In the genomic region with DNA sequence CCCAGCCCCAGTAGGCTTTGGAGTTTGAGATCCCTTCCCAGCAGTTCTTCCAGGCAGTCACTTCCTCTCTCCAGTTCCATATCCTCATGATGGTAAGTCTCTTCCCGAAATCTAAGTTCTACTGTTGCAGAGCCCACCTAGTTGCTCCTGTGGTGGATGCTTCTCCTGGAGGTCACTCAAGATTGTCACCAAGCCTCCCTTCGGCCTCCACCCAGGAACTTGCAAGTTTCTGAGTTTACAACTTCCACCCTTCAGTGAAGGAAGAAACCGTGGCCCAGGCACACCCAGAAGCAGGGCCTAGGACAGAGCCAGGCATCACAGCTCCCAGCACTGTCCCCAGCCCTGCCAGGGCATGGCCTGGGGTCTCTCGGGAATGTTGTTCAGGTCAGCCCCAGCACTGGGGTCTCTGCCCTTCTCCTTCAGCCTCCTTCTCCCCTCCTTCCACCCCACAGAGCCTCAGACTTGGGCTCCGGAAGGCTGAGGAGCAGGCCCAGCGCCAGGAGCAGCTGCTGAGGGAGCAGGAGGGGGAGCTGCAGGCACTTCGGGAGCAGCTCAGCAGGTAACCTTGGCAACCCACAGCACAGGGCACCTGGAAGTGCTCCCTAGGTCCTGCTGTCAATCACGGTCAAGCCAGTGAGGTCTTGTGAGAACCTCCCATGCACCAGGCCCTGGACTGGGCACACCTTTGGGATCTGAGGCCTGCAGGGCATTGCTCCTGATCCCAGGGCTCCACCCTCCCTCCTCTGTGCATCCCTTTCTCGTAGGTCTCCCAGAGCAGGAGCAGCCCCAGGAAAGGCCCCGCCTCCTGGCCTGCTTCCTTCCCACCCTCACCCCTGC, we compare ENCODE assay signal across 15 cellular contexts. TPM values are rescaled to one million over a fixed set of nuclear protein-coding genes. Genes with fewer than 3 reads are reported as not detected.
DNase-seq lines count a peak whose midpoint lies in the region; TF ChIP-seq lines count a peak whose summit lies in the region.
"Had no signal": no experiment of that assay in that cellular context is flagged by ENCODE, and none has a peak within 500 bp of the region (broad histone marks: within the 10 kb centered on the region; RNA-seq: fewer than 3 reads in every experiment).

No MANE protein-coding gene starts in this region.

- H3K36me3 Mint-ChIP-seq in endodermal cell (ENCODE audit: low read depth) = no peaks in the 10 kb centered on the region

- CTCF ChIA-PET in HEK293T (lab: Yijun Ruan, JAX) = no interaction called here

- TF ChIP-seq CTCF in endodermal cell (conservative IDR thresholded peaks at IDR 0.05) (no peak), sigmoid colon (IDR thresholded peaks at IDR 0.05) (no peak)

- H3K27ac Mint-ChIP-seq in endodermal cell = no peak overlapping the region

- H3K36me3 ChIP-seq in endodermal cell (ENCODE audit: control insufficient read depth, insufficient read depth, low read length) (no peaks in the 10 kb centered on the region), sigmoid colon (no peaks in the 10 kb centered on the region)

- H3K27me3 Mint-ChIP-seq in endodermal cell (ENCODE audit: insufficient read depth) = peaks cover 15% of the 10 kb centered on the region

- no peak overlapping the region for H3K4me3 ChIP-seq in endodermal cell (ENCODE audit: low read length)
- no peak overlapping the region for H3K4me3 ChIP-seq in sigmoid colon

- TF ChIP-seq EP300 in sigmoid colon (IDR thresholded peaks at IDR 0.05) = no peak

- H3K9me3 ChIP-seq in endodermal cell (ENCODE audit: control insufficient read depth, low read length) = no peaks in the 10 kb centered on the region
- no peaks in the 10 kb centered on the region for H3K9me3 ChIP-seq in sigmoid colon
- H3K9me3 ChIP-seq: Caco-2 had no signal

- no peaks in the 10 kb centered on the region for H3K9me3 Mint-ChIP-seq in endodermal cell

- intact Hi-C loops in sigmoid colon (cut with DNase I) = no loop called here

- WGBS in endodermal cell (ENCODE audit: insufficient coverage in 1 of 2, insufficient read length in 1 of 2), 2 experiments = 86 to 90% methylated on average over 2 to 10 of the region's 10 CpGs
- WGBS in sigmoid colon, 2 donors = 73 to 82% methylated on average over 10 of the region's 10 CpGs

- H3K9ac ChIP-seq in endodermal cell (ENCODE audit: extremely low read depth, low read length, poor library complexity, severe bottlenecking) = no peak overlapping the region

- H3K4me3 Mint-ChIP-seq in endodermal cell = no peak overlapping the region

- H3K4me1 ChIP-seq in endodermal cell (ENCODE audit: control insufficient read depth, insufficient read depth, low read length) = no peaks in the 10 kb centered on the region
- no peaks in the 10 kb centered on the region for H3K4me1 ChIP-seq in sigmoid colon
- H3K4me1 ChIP-seq: Caco-2 had no signal

- DNase-seq in NCI-H748 (lab: John Stamatoyannopoulos, UW; ENCODE audit: unreplicated experiment) (peak; percentile 27), NCI-H748 treated with DMSO at 0.1 percent for 48 hours (lab: John Stamatoyannopoulos, UW) (no peak), HEK293T (ENCODE audit: extremely low spot score) (no peak), endodermal cell (peak; percentile 71), mesenteric fat pad (ENCODE audit: low spot score) (peak; percentile 71), sigmoid colon (no peak), NCI-H226 (no peak)
- DNase-seq: Caco-2, GF-D8, NCI-H187, NCI-H510A treated with DMSO at 0.1 percent for 48 hours, PC-3 had no signal

- H3K27me3 ChIP-seq in endodermal cell (ENCODE audit: control insufficient read depth, insufficient read depth, low read length, poor library complexity, severe bottlenecking) = no peaks in the 10 kb centered on the region
- no peaks in the 10 kb centered on the region for H3K27me3 ChIP-seq in sigmoid colon

- no peak overlapping the region for H3K27ac ChIP-seq in endodermal cell (ENCODE audit: low read depth, low read length)
- no peak overlapping the region for H3K27ac ChIP-seq in sigmoid colon

- peaks cover 7% of the 10 kb centered on the region for H3K4me1 Mint-ChIP-seq in endodermal cell

- no peak for TF ChIP-seq POLR2A in sigmoid colon (IDR thresholded peaks at IDR 0.05)

- POLR2A ChIA-PET in HEK293T (lab: Yijun Ruan, JAX) = no interaction called here

TF ChIP-seq in HEK293T, 16 proteins besides CTCF, POLR2A, EP300 and RAD21:
- TF ChIP-seq, protein P1, sequence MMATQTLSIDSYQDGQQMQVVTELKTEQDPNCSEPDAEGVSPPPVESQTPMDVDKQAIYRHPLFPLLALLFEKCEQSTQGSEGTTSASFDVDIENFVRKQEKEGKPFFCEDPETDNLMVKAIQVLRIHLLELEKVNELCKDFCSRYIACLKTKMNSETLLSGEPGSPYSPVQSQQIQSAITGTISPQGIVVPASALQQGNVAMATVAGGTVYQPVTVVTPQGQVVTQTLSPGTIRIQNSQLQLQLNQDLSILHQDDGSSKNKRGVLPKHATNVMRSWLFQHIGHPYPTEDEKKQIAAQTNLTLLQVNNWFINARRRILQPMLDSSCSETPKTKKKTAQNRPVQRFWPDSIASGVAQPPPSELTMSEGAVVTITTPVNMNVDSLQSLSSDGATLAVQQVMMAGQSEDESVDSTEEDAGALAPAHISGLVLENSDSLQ (IDR thresholded peaks at IDR 0.05) = peak; percentile 22; the same call in 1 of the 2 replicates
- no peak for TF ChIP-seq L3MBTL2 (conservative IDR thresholded peaks at IDR 0.05)
TF ChIP-seq in HEK293T: peak in this region for 1.

RNA-seq across cellular contexts. Expression of a gene that starts 7.1 kb away (rescaled TPM):
- total RNA-seq in endodermal cell (under 1 TPM in 1 of 2 donors, not detected in 1; 0.35 TPM), mesenteric fat pad (0.42 TPM), sigmoid colon (under 1 TPM in 2 of 4 donors, not detected in 2; 0.16 to 0.55 TPM)
- polyA plus RNA-seq in endodermal cell (2013, experiment 1 of 2) = not detected
- not detected for polyA plus RNA-seq in endodermal cell (2013, experiment 2 of 2)
- polyA plus RNA-seq in sigmoid colon = under 1 TPM in 1 of 3 donors, not detected in 2; 0.73 TPM
- total RNA-seq: Caco-2, HT-29, PC-3, SK-MEL-5 had no signal

RNA-seq across cellular contexts. Expression of a gene that starts 49.6 kb away (rescaled TPM):
- total RNA-seq in endodermal cell (not detected), mesenteric fat pad (9.9 TPM), sigmoid colon (not detected)
- polyA plus RNA-seq in endodermal cell (2013, experiment 1 of 2) = not detected
- polyA plus RNA-seq in endodermal cell (2013, experiment 2 of 2) = not detected
- under 1 TPM; 0.12 to 0.60 (median 0.46) TPM for polyA plus RNA-seq in sigmoid colon
- total RNA-seq: A673, Caco-2, HT-29, PC-3, SK-MEL-5 had no signal

Comparison
In these comparisons a context has a peak if more than half of its experiments do, and no peak if none do; other contexts are left out.
1. DNase-seq: peak in NCI-H748 (single experiment), endodermal cell (single experiment) and mesenteric fat pad (single experiment); none in NCI-H748 treated with DMSO at 0.1 percent for 48 hours (single experiment), HEK293T (single experiment), sigmoid colon (single experiment) and NCI-H226 (single experiment).